ENCODE assay signal across 18 cellular contexts in genomic region chr1:205365945-205366463, GRCh38. TPM values are rescaled to one million over a fixed set of nuclear protein-coding genes. Genes with fewer than 3 reads are reported as not detected.
DNase-seq lines count a peak whose midpoint lies in the region; ATAC-seq and TF ChIP-seq lines count a peak whose summit lies in the region.
"Had no signal": no experiment of that assay in that cellular context is flagged by ENCODE, and none has a peak within 500 bp of the region (broad histone marks: within the 10 kb centered on the region; RNA-seq: fewer than 3 reads in every experiment).

No MANE protein-coding gene starts in this region.

- H3K9ac ChIP-seq in neural cell (ENCODE audit: low read length): peak overlapping the region; percentile 45
- H3K9ac ChIP-seq: KMS-11 had no signal

- peak overlapping the region; percentile 59 to 94 (median 91) for H3K27ac Mint-ChIP-seq in brain
- H3K27ac Mint-ChIP-seq: CD8-positive, alpha-beta T cell had no signal

- TF ChIP-seq RAD21 in neural cell (conservative IDR thresholded peaks at IDR 0.05): no peak

- no peaks in the 10 kb centered on the region for H3K9me3 ChIP-seq in neural cell (ENCODE audit: low read length)

- H3F3A ChIP-seq in neural cell (ENCODE audit: insufficient read depth, low read length, poor library complexity, severe bottlenecking): no peaks in the 10 kb centered on the region

- H3K9me2 ChIP-seq in neural cell (ENCODE audit: insufficient read depth, low read length): no peaks in the 10 kb centered on the region

- H3K9me3 Mint-ChIP-seq in brain: no peaks in the 10 kb centered on the region
- H3K9me3 Mint-ChIP-seq: CD8-positive, alpha-beta T cell had no signal

- no peak for ATAC-seq in activated CD4-positive, CD25-positive, alpha-beta regulatory T cell treated with anti-CD3 and anti-CD28 coated beads, Interleukin-2, amount 50 U/mL, for 24 hours
- ATAC-seq in HG02763 (IDR thresholded peaks at IDR 0.05; ENCODE audit: unreplicated experiment): no peak
- ATAC-seq in HG02798 (IDR thresholded peaks at IDR 0.05; ENCODE audit: poor library complexity, unreplicated experiment): no peak
- ATAC-seq: CD8-positive, alpha-beta T cell had no signal

- H3K27me3 Mint-ChIP-seq in brain: no peaks in the 10 kb centered on the region

- H3K4me3 Mint-ChIP-seq in brain: peak overlapping the region in 1 of 5 experiments; percentile 26
- H3K4me3 Mint-ChIP-seq: CD8-positive, alpha-beta T cell had no signal

- TF ChIP-seq CTCF in brain (conservative IDR thresholded peaks at IDR 0.05) (no peak), neural cell (IDR thresholded peaks at IDR 0.05; ENCODE audit: poor library complexity, severe bottlenecking) (no peak)

- H3K4me1 Mint-ChIP-seq in brain: peaks cover 55% of the 10 kb centered on the region

- TF ChIP-seq EP300 in neural cell (conservative IDR thresholded peaks at IDR 0.05; ENCODE audit: poor library complexity, severe bottlenecking): no peak

- H3K79me2 ChIP-seq in neural cell (replicated peaks; ENCODE audit: insufficient read depth, low read length): no peaks in the 10 kb centered on the region

- H4K20me1 ChIP-seq in neural cell (ENCODE audit: insufficient read depth): no peaks in the 10 kb centered on the region

- DNase-seq in DMS153 treated with DMSO at 0.1 percent for 48 hours (lab: John Stamatoyannopoulos, UW; ENCODE audit: unreplicated experiment) (peak; percentile 87), NCI-H2107 (lab: John Stamatoyannopoulos, UW) (peak; percentile 54)
- no peak for DNase-seq in NK-92 treated with Interleukin-12 subunit alpha and Interleukin-12 subunit beta, amount 100 ng/mL, for 24 hours (lab: John Stamatoyannopoulos, UW)
- DNase-seq: activated CD4-positive, alpha-beta T cell treated with anti-CD3 and anti-CD28 coated beads, Interleukin-2, amount 50 U/mL, for 48 hours; activated naive CD4-positive, alpha-beta T cell treated with Interleukin-2 at 50 U/mL for 16 hours; CD8-positive, alpha-beta T cell; HCEC 1CT; kidney; occipital lobe; stimulated activated CD4-positive, alpha-beta T cell treated with anti-CD3 and anti-CD28 coated beads, Interleukin-2, amount 100 ng/mL, for 24 hours; stimulated activated naive CD4-positive, alpha-beta T cell; SW 1271 had no signal

- H3K36me3 ChIP-seq in neural cell (ENCODE audit: insufficient read depth, low read length): no peaks in the 10 kb centered on the region

- H3K4me2 ChIP-seq in neural cell (ENCODE audit: low read length): no peak overlapping the region
- H3K4me2 ChIP-seq: KMS-11 had no signal

- H2AFZ ChIP-seq in neural cell (ENCODE audit: low read depth, low read length): peak overlapping the region; percentile 43

- H3K36me3 Mint-ChIP-seq in brain: no peaks in the 10 kb centered on the region
- H3K36me3 Mint-ChIP-seq: CD8-positive, alpha-beta T cell had no signal

- H3K4me3 ChIP-seq in neural cell (ENCODE audit: low read length): no peak overlapping the region

- no peaks in the 10 kb centered on the region for H3K27me3 ChIP-seq in neural cell (ENCODE audit: insufficient read depth, low read depth, low read length)

- peak overlapping the region; percentile 74 for H3K27ac ChIP-seq in neural cell (ENCODE audit: low read length)
- H3K27ac ChIP-seq: KMS-11 had no signal

TF ChIP-seq in neural cell, 6 proteins besides CTCF, POLR2A, EP300 and RAD21:
- no peak for TF ChIP-seq MXI1 (conservative IDR thresholded peaks at IDR 0.05; ENCODE audit: poor library complexity, severe bottlenecking)
TF ChIP-seq in neural cell: peak in this region for 0.

RNA-seq across cellular contexts. Expression of gene KLHDC8A, which starts 9.3 kb away (rescaled TPM):
- polyA plus RNA-seq in brain (ENCODE audit: insufficient read depth, low read depth, low replicate concordance) (11.4 TPM), neural cell (7.7 and 11.7 TPM in 2 replicates)
- 4.4 TPM in 2 replicates for polyA minus RNA-seq in neural cell

RNA-seq across cellular contexts. Expression of gene NUAK2, which starts 44.5 kb away (rescaled TPM):
- polyA plus RNA-seq in brain (ENCODE audit: insufficient read depth, low read depth, low replicate concordance): 14.4 TPM
- polyA plus RNA-seq in neural cell: 1.4 and 2.9 TPM in 2 replicates
- 2.5 and 3.2 TPM in 2 replicates for polyA minus RNA-seq in neural cell

RNA-seq across cellular contexts. Expression of gene LEMD1, which starts 55.9 kb away (rescaled TPM):
- not detected for polyA plus RNA-seq in brain (ENCODE audit: insufficient read depth, low read depth, low replicate concordance)
- 62.8 and 67.6 TPM in 2 replicates for polyA plus RNA-seq in neural cell
- 51.1 and 51.6 TPM in 2 replicates for polyA minus RNA-seq in neural cell

Comparison
In these comparisons a context has a peak if more than half of its experiments do, and no peak if none do; other contexts are left out.
1. RNA of gene LEMD1, which starts 55.9 kb away (polyA plus RNA-seq): 62.8 to 67.6 TPM in neural cell; not detected in brain (single experiment); every median in the first group is over 10 times any median in the second.